25 cellular contexts compared by ENCODE assay signal in the genomic region with DNA sequence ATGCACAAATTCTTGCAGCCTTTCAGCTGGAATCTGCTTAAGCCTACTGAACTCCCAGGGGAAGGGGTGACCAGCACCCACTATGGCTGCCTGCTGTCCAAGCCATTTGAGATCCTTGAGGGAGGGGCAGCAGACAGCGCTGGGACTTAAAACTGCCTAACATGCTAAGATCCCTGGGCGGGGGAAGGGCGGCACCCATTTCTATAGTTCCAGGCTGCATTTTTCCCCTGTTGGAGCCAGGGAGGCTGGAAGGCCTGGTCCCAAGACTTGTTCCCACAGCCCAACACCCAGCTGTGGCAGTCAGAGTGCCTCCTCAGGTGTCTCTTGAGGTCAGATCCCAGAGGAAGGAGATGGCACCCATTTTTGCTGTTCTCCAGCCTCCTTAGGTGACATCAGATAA.
"Had no signal": no experiment of that assay in that cellular context is flagged by ENCODE, and none has a peak within 500 bp of the region (broad histone marks: within the 10 kb centered on the region; RNA-seq: fewer than 3 reads in every experiment).

No MANE protein-coding gene starts in this region.

- H3K4me3 Mint-ChIP-seq: dendritic cell treated with granulocyte-macrophage colony-stimulating factor and Interleukin-4, amounts not matched to agents 40 ng/mL and 50 ng/mL, for 4 days; effector memory CD8-positive, alpha-beta T cell; endodermal cell had no signal

- H3K9me3 ChIP-seq: colonic mucosa, gastrocnemius medialis had no signal

- H3K27ac ChIP-seq: colonic mucosa, coronary artery, dorsolateral prefrontal cortex, epithelial cell of prostate, esophagus muscularis mucosa, esophagus squamous epithelium, foreskin keratinocyte, gastrocnemius medialis, gastroesophageal sphincter, heart left ventricle, heart right ventricle had no signal

- H3K27ac Mint-ChIP-seq: dendritic cell treated with granulocyte-macrophage colony-stimulating factor and Interleukin-4, amounts not matched to agents 40 ng/mL and 50 ng/mL, for 4 days; effector memory CD8-positive, alpha-beta T cell; endodermal cell had no signal

- ATAC-seq: effector memory CD8-positive, alpha-beta T cell; esophagus mucosa; foreskin keratinocyte; gastrocnemius medialis; gastroesophageal sphincter; heart left ventricle; heart right ventricle had no signal

- H3K27me3 ChIP-seq: colonic mucosa, dorsolateral prefrontal cortex, esophagus muscularis mucosa, esophagus squamous epithelium, foreskin keratinocyte, gastrocnemius medialis, gastroesophageal sphincter, heart left ventricle, heart right ventricle had no signal

- H3K4me1 ChIP-seq: colonic mucosa, esophagus muscularis mucosa, esophagus squamous epithelium, foreskin keratinocyte, gastrocnemius medialis, gastroesophageal sphincter, heart left ventricle, heart right ventricle had no signal

- DNase-seq: colonic mucosa; cortex of kidney; dermis blood vessel endothelial cell; dorsolateral prefrontal cortex; effector CD4-positive, alpha-beta T cell; effector CD8-positive, alpha-beta T cell; effector memory CD4-positive, alpha-beta T cell; effector memory CD8-positive, alpha-beta T cell; endodermal cell; erythroblast; esophagus squamous epithelium; foreskin fibroblast; foreskin keratinocyte; foreskin melanocyte; gastrocnemius medialis; glutamatergic neuron; head of caudate nucleus; heart left ventricle; heart right ventricle had no signal

- H3K27me3 Mint-ChIP-seq: dendritic cell treated with granulocyte-macrophage colony-stimulating factor and Interleukin-4, amounts not matched to agents 40 ng/mL and 50 ng/mL, for 4 days; effector memory CD8-positive, alpha-beta T cell had no signal

- H3K4me3 ChIP-seq: colonic mucosa, coronary artery, dorsolateral prefrontal cortex, esophagus muscularis mucosa, esophagus squamous epithelium, gastrocnemius medialis, gastroesophageal sphincter, heart left ventricle, heart right ventricle had no signal

- H3K4me1 Mint-ChIP-seq: endodermal cell had no signal

- H3K36me3 ChIP-seq: colonic mucosa, esophagus muscularis mucosa, esophagus squamous epithelium, gastrocnemius medialis, gastroesophageal sphincter, heart left ventricle, heart right ventricle had no signal
